8 cellular contexts compared by ENCODE assay signal in genomic region chr4:123398151-123398802, GRCh38. TPM values are rescaled to one million over a fixed set of nuclear protein-coding genes. Genes with fewer than 3 reads are reported as not detected.
DNase-seq lines count a peak whose midpoint lies in the region; ATAC-seq and TF ChIP-seq lines count a peak whose summit lies in the region.

No MANE protein-coding gene starts in this region.

- peaks cover 35% of the 10 kb centered on the region for H3K4me1 Mint-ChIP-seq in WTC11

- H3K36me3 ChIP-seq in kidney epithelial cell (ENCODE audit: control insufficient read depth, insufficient read depth, low read length), result peaks cover 2% of the 10 kb centered on the region

- ATAC-seq in HG02571 (IDR thresholded peaks at IDR 0.05; ENCODE audit: unreplicated experiment), result peak; percentile 58
- peak; percentile 51 for ATAC-seq in WTC11

- no peaks in the 10 kb centered on the region for H3K9me3 Mint-ChIP-seq in WTC11

- no peaks in the 10 kb centered on the region for H3K27me3 Mint-ChIP-seq in WTC11 (ENCODE audit: low read depth)

- CTCF ChIA-PET in WTC11 (lab: Charles Lee), result interaction anchor here (0.6 to 1.0 kb wide), 4 partner anchors 12 to 256 kb away, joined by 3 to 4 read pairs (median 3); no protein-coding TSS in a partner anchor

- DNase-seq in NCI-H187 (lab: John Stamatoyannopoulos, UW) (peak; percentile 14 to 38), NCI-H187 treated with DMSO at 0.1 percent for 48 hours (lab: John Stamatoyannopoulos, UW) (no peak), NAMALWA (ENCODE audit: low spot score) (peak; percentile 15), WTC11 (ENCODE audit: low spot score) (peak; percentile 75), cerebellum (ENCODE audit: low spot score) (peak; percentile 63), kidney epithelial cell (ENCODE audit: low read depth) (no peak)
- DNase-seq in stimulated activated CD4-positive, alpha-beta T cell treated with anti-CD3 and anti-CD28 coated beads, Interleukin-15, amount 100 ng/mL, for 24 hours, result peak; percentile 75

- peaks cover 40% of the 10 kb centered on the region for H3K36me3 Mint-ChIP-seq in WTC11

- peak overlapping the region; percentile 58 for H3K4me3 ChIP-seq in kidney epithelial cell (ENCODE audit: low read depth, low read length)

- H3K4me3 Mint-ChIP-seq in WTC11, result peak overlapping the region; percentile 99

- POLR2A ChIA-PET in WTC11 (lab: Charles Lee), result interaction anchor here (0.9 to 1.0 kb wide), 2 partner anchors 20 to 167 kb away, joined by 3 read pairs; no protein-coding TSS in a partner anchor

- TF ChIP-seq CTCF in WTC11 (IDR thresholded peaks at IDR 0.05) (0 out of 2 replicates have a peak, but pooled peaks have one; percentile 47), kidney epithelial cell (IDR thresholded peaks at IDR 0.05; ENCODE audit: insufficient read depth, low read length, poor library complexity, severe bottlenecking) (peak; percentile 5)

- peak overlapping the region; percentile 89; the same call in 1 of the 2 replicates for H3K27ac Mint-ChIP-seq in WTC11

- no peaks in the 10 kb centered on the region for H3K27me3 ChIP-seq in kidney epithelial cell (ENCODE audit: control insufficient read depth, insufficient read depth, low read length)

TF ChIP-seq in WTC11, 78 proteins besides CTCF, POLR2A, EP300 and RAD21:
- TF ChIP-seq CREM (CRISPR knock-in tag; IDR thresholded peaks at IDR 0.05) (peak; percentile 61; the same call in 1 of the 2 replicates), ZNF232 (CRISPR knock-in tag; IDR thresholded peaks at IDR 0.05) (0 out of 2 replicates have a peak, but pooled peaks have one; percentile 11), USF2 (CRISPR knock-in tag; IDR thresholded peaks at IDR 0.05) (peak; percentile 43; the same call in 1 of the 2 replicates), FOXP4 (CRISPR knock-in tag; IDR thresholded peaks at IDR 0.05) (peak; percentile 69; the same call in 1 of the 2 replicates), FOXP1 (CRISPR knock-in tag; IDR thresholded peaks at IDR 0.05; ENCODE audit: borderline replicate concordance) (peak; percentile 71; the same call in 1 of the 2 replicates), CREB1 (CRISPR knock-in tag; IDR thresholded peaks at IDR 0.05) (no peak), GTF2I (CRISPR knock-in tag; conservative IDR thresholded peaks at IDR 0.05) (no peak), HMGXB4 (CRISPR knock-in tag; IDR thresholded peaks at IDR 0.05) (peak; percentile 44; the same call in 1 of the 2 replicates), ZNF281 (CRISPR knock-in tag; IDR thresholded peaks at IDR 0.05) (0 out of 2 replicates have a peak, but pooled peaks have one; percentile 2)

RNA-seq across cellular contexts. Expression of gene SPRY1, which starts 1.7 kb away (rescaled TPM):
- total RNA-seq in WTC11 (2021), result 83.5 to 107 TPM (median 88.8 TPM) in 3 replicates
- 29.6 TPM for total RNA-seq in cerebellum
- total RNA-seq in kidney epithelial cell, result 4.8 and 9.1 TPM in 2 replicates

Comparison
In these comparisons a context has a peak if more than half of its experiments do, and no peak if none do; other contexts are left out.
1. DNase-seq: peak in NCI-H187 (2 of 2), NAMALWA (single experiment), WTC11 (single experiment), cerebellum (single experiment) and stimulated activated CD4-positive, alpha-beta T cell treated with anti-CD3 and anti-CD28 coated beads, Interleukin-15, amount 100 ng/mL, for 24 hours (single experiment); none in NCI-H187 treated with DMSO at 0.1 percent for 48 hours (single experiment) and kidney epithelial cell (single experiment).